ENCODE assay signal across 11 cellular contexts in the genomic region with DNA sequence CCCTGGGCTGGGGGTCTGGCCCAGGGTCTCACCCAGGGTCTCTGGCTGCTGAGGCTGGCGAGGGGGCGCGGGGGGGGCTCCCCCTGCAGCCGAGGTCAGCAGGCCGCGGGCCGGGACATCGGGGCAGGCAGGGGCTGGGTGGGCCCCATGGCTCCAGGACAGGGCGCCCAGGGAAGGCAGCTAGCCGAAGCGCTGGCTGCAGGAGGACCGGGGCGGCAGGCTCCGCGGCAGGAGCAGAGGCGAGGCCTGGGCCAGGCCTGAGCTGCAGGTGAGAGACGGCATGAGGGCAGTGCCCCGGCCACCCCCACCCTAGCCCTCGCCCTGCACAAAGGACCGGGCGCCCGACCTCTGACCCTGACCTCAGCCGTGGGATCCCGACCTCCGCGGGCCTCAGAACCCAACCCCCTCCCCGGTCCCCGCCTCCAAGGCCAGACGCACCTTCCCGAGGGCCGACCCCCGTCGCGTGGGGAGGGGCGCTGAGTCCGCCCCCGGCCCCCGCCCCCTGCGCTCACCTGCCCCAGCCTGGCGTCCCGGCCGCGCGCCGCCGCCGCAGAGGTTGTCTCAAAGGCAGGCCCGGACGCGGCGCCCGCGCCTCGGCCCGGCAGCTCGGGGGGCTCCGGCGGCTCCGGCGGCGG. TPM values are rescaled to one million over a fixed set of nuclear protein-coding genes. Genes with fewer than 3 reads are reported as not detected.
DNase-seq lines count a peak whose midpoint lies in the region; ATAC-seq and TF ChIP-seq lines count a peak whose summit lies in the region.
"Had no signal": no experiment of that assay in that cellular context is flagged by ENCODE, and none has a peak within 500 bp of the region (broad histone marks: within the 10 kb centered on the region; RNA-seq: fewer than 3 reads in every experiment).

No MANE protein-coding gene starts in this region.

- POLR2A ChIA-PET in MCF 10A (lab: Yijun Ruan, JAX) = interaction anchor here (0.6 to 1.6 kb wide), 2 partner anchors 92 to 238 kb away, joined by 4 read pairs; a partner anchor contains a TSS

- no peaks in the 10 kb centered on the region for H3K9me3 ChIP-seq in breast epithelium
- H3K9me3 ChIP-seq in SU-DHL-6 (ENCODE audit: insufficient read depth, low read length) = no peaks in the 10 kb centered on the region
- H3K9me3 ChIP-seq in iPS-20b (ENCODE audit: insufficient read depth, low read depth, low read length) = no peaks in the 10 kb centered on the region
- no peaks in the 10 kb centered on the region for H3K9me3 ChIP-seq in tibial artery

- H3F3A ChIP-seq in SU-DHL-6 (ENCODE audit: insufficient read depth) = no peaks in the 10 kb centered on the region

- no peak overlapping the region for H3K9ac ChIP-seq in SU-DHL-6 (ENCODE audit: low read length)
- H3K9ac ChIP-seq in iPS-20b (ENCODE audit: low read depth, low read length) = no peak overlapping the region

- H3K27ac ChIP-seq in breast epithelium (peak overlapping the region in 1 of 2 donors; percentile 54), SU-DHL-6 (ENCODE audit: low read depth, low read length) (no peak overlapping the region), iPS-20b (ENCODE audit: low read length) (no peak overlapping the region), tibial artery (no peak overlapping the region)

- H3K4me2 ChIP-seq in SU-DHL-6 (ENCODE audit: low read depth, low read length, poor library complexity, severe bottlenecking) = peak overlapping the region; percentile 43

- H3K4me3 ChIP-seq in breast epithelium = peak overlapping the region; percentile 35 to 85 (median 77)
- H3K4me3 ChIP-seq in SU-DHL-6 (ENCODE audit: insufficient read depth, low read length, poor library complexity, severe bottlenecking) = peak overlapping the region; percentile 26
- peak overlapping the region; percentile 52; the same call in 1 of the 2 replicates for H3K4me3 ChIP-seq in iPS-20b (ENCODE audit: low read length)
- peak overlapping the region; percentile 51 to 60 for H3K4me3 ChIP-seq in tibial artery

- H3K27me3 ChIP-seq in breast epithelium (no peaks in the 10 kb centered on the region), SU-DHL-6 (ENCODE audit: low read length) (no peaks in the 10 kb centered on the region), iPS-20b (ENCODE audit: insufficient read depth, low read length) (peaks cover 9% of the 10 kb centered on the region), tibial artery (peaks cover 0 to 8% of the 10 kb centered on the region in 2 donors)

- intact Hi-C loops in breast epithelium (cut with DNase I; ENCODE audit: low total_unique reads) (no loop called here), MCF 10A (cut with micrococcal nuclease) (loop anchor here (10.0 kb wide), 2 partner anchors 47 to 177 kb away; a partner anchor contains a TSS), tibial artery (cut with DNase I; ENCODE audit: low total_unique reads) (loop anchor here (5.0 kb wide), 1 partner anchor 34 kb away; a partner anchor contains a TSS)

- H3K4me1 ChIP-seq in breast epithelium (peaks cover 7 to 27% of the 10 kb centered on the region in 2 donors), iPS-20b (ENCODE audit: insufficient read depth, low read length) (peaks cover 3% of the 10 kb centered on the region; the same call in 1 of the 2 replicates), tibial artery (peaks cover 0 to 54% (median 32%) of the 10 kb centered on the region in 4 donors)

- CTCF ChIA-PET in MCF 10A (lab: Yijun Ruan, JAX) = no interaction called here

- DNase-seq in breast epithelium (ENCODE audit: low spot score in 2 of 2) (no peak), MCF 10A (ENCODE audit: unreplicated experiment) (no peak), tibial artery (no peak), NOMO-1 treated with DMSO at 0.1 percent for 48 hours (lab: John Stamatoyannopoulos, UW; ENCODE audit: unreplicated experiment) (no peak)
- no peak for DNase-seq in activated T-cell treated with anti-CD3 and anti-CD28 coated beads, Interleukin-2, amount 50 U/mL, for 48 hours
- no peak for DNase-seq in activated T-cell treated with anti-CD3 and anti-CD28 coated beads, Interleukin-2, amount 50 U/mL, for 4 hours
- DNase-seq: KG1, kidney glomerular epithelial cell had no signal

- no peaks in the 10 kb centered on the region for H3K9me3 Mint-ChIP-seq in MCF 10A (ENCODE audit: unreplicated experiment)
- H3K9me3 Mint-ChIP-seq in activated T-cell treated with anti-CD3 and anti-CD28 coated beads, Interleukin-2, amount 50 U/mL, for 4 hours = no peaks in the 10 kb centered on the region

- no peak for ATAC-seq in activated T-cell treated with anti-CD3 and anti-CD28 coated beads, Interleukin-2, amount 50 U/mL, for 4 hours

- TF ChIP-seq CTCF in breast epithelium (IDR thresholded peaks at IDR 0.05) (no peak), MCF 10A (IDR thresholded peaks at IDR 0.05; ENCODE audit: unreplicated experiment) (no peak), SU-DHL-6 (IDR thresholded peaks at IDR 0.05; ENCODE audit: insufficient read depth, low read length, poor library complexity, severe bottlenecking) (no peak), tibial artery (IDR thresholded peaks at IDR 0.05) (no peak)

- no peak for TF ChIP-seq POLR2A in breast epithelium (IDR thresholded peaks at IDR 0.05)

- no peaks in the 10 kb centered on the region for H3K9me2 ChIP-seq in SU-DHL-6 (replicated peaks; ENCODE audit: insufficient read depth, low read length)

- peaks cover 5% of the 10 kb centered on the region for H3K36me3 Mint-ChIP-seq in MCF 10A (ENCODE audit: insufficient read depth, unreplicated experiment)
- H3K36me3 Mint-ChIP-seq in activated T-cell treated with anti-CD3 and anti-CD28 coated beads, Interleukin-2, amount 50 U/mL, for 4 hours (ENCODE audit: insufficient read depth) = no peaks in the 10 kb centered on the region

- H3K27ac Mint-ChIP-seq in MCF 10A (ENCODE audit: low read depth, unreplicated experiment) = no peak overlapping the region

- BruUV-seq in MCF 10A (replicated peaks; lab: Mats Ljungman, UMichigan) = no TSS peak

- no peaks in the 10 kb centered on the region for H3K27me3 Mint-ChIP-seq in MCF 10A (ENCODE audit: insufficient read depth, unreplicated experiment)
- no peaks in the 10 kb centered on the region for H3K27me3 Mint-ChIP-seq in activated T-cell treated with anti-CD3 and anti-CD28 coated beads, Interleukin-2, amount 50 U/mL, for 4 hours (ENCODE audit: low read depth)

- H2AFZ ChIP-seq in SU-DHL-6 (ENCODE audit: low read depth, low read length, severe bottlenecking) = no peak overlapping the region

- H3K36me3 ChIP-seq in breast epithelium (no peaks in the 10 kb centered on the region), SU-DHL-6 (ENCODE audit: low read length) (no peaks in the 10 kb centered on the region), iPS-20b (ENCODE audit: insufficient read depth, low read depth, low read length) (0 out of 2 replicates have a peak, but pooled peaks cover 1% of the 10 kb centered on the region), tibial artery (no peaks in the 10 kb centered on the region)

- H3K79me2 ChIP-seq in SU-DHL-6 (ENCODE audit: insufficient read depth, low read length) = no peaks in the 10 kb centered on the region

- no peak overlapping the region for H3K4me3 Mint-ChIP-seq in MCF 10A (ENCODE audit: unreplicated experiment)
- H3K4me3 Mint-ChIP-seq in activated T-cell treated with anti-CD3 and anti-CD28 coated beads, Interleukin-2, amount 50 U/mL, for 4 hours = no peak overlapping the region

- H3K4me1 Mint-ChIP-seq in MCF 10A (ENCODE audit: insufficient read depth, unreplicated experiment) = peaks cover 10% of the 10 kb centered on the region
- H3K4me1 Mint-ChIP-seq in activated T-cell treated with anti-CD3 and anti-CD28 coated beads, Interleukin-2, amount 50 U/mL, for 4 hours (ENCODE audit: low read depth) = peaks cover 5% of the 10 kb centered on the region

- H4K20me1 ChIP-seq in SU-DHL-6 (ENCODE audit: low read depth, low read length) = no peaks in the 10 kb centered on the region

RNA-seq across cellular contexts. Expression of a gene that starts 0.4 kb away (rescaled TPM):
- total RNA-seq in breast epithelium (1 to 10 TPM; 1.5 to 2.9 (median 1.8) TPM), MCF 10A (2022) (2.5 and 3.1 TPM in 2 replicates)
- total RNA-seq in activated T-cell treated with anti-CD3 and anti-CD28 coated beads, Interleukin-2, amount 50 U/mL, for 4 hours = 1 to 10 TPM; 3.3 to 6.0 (median 4.4) TPM

RNA-seq across cellular contexts. Expression of a gene that starts 3.4 kb away (rescaled TPM):
- under 1 TPM; 0.29 to 0.66 (median 0.32) TPM for total RNA-seq in breast epithelium
- total RNA-seq in MCF 10A (2022) = 1.4 and 1.8 TPM in 2 replicates
- under 1 TPM in 2 of 3 donors, not detected in 1; 0.46 to 0.50 TPM for total RNA-seq in activated T-cell treated with anti-CD3 and anti-CD28 coated beads, Interleukin-2, amount 50 U/mL, for 4 hours

RNA-seq across cellular contexts. Expression of a gene that starts 5.7 kb away (rescaled TPM):
- total RNA-seq in breast epithelium = under 1 TPM in 1 of 3 donors, not detected in 2; 0.29 TPM
- total RNA-seq in MCF 10A (2022) = 0.16 and 0.44 TPM in 2 replicates
- total RNA-seq in activated T-cell treated with anti-CD3 and anti-CD28 coated beads, Interleukin-2, amount 50 U/mL, for 4 hours = not detected
- total RNA-seq: T-helper 2 cell treated with Interferon-gamma antibody and Interleukin-4, amounts not matched to agents 100 ng/mL and 5 ng/mL, for 36 hours had no signal

RNA-seq across cellular contexts. Expression of a gene that starts 9.1 kb away (rescaled TPM):
- total RNA-seq in breast epithelium (not detected), MCF 10A (2022) (not detected in 2 replicates)
- not detected for total RNA-seq in activated T-cell treated with anti-CD3 and anti-CD28 coated beads, Interleukin-2, amount 50 U/mL, for 4 hours
- total RNA-seq: T-helper 2 cell treated with Interferon-gamma antibody and Interleukin-4, amounts not matched to agents 100 ng/mL and 5 ng/mL, for 36 hours had no signal

RNA-seq across cellular contexts. Expression of a gene that starts 16.1 kb away (rescaled TPM):
- total RNA-seq in breast epithelium (1 to 10 TPM; 4.6 to 9.5 (median 7.2) TPM), MCF 10A (2022) (16.6 and 18.0 TPM in 2 replicates)
- total RNA-seq in activated T-cell treated with anti-CD3 and anti-CD28 coated beads, Interleukin-2, amount 50 U/mL, for 4 hours = 10 to 100 TPM; 45.2 to 53.7 (median 50.5) TPM

Comparison
In these comparisons a context has a peak if more than half of its experiments do, and no peak if none do; other contexts are left out.
1. H3K4me3 ChIP-seq: peak in every context shown above with its lines; median percentile 77 in breast epithelium; 56 in tibial artery; 52 in iPS-20b; 26 in SU-DHL-6.